14 cellular contexts compared by ENCODE assay signal in genomic region chr7:120838281-120838682, GRCh38.
DNase-seq lines count a peak whose midpoint lies in the region; ATAC-seq and TF ChIP-seq lines count a peak whose summit lies in the region.
"Had no signal": no experiment of that assay in that cellular context is flagged by ENCODE, and none has a peak within 500 bp of the region (broad histone marks: within the 10 kb centered on the region; RNA-seq: fewer than 3 reads in every experiment).

No MANE protein-coding gene starts in this region.

- H3K4me1 Mint-ChIP-seq in activated T-cell treated with anti-CD3 and anti-CD28 coated beads, Interleukin-2, amount 50 U/mL, for 24 hours (ENCODE audit: low read depth), result no peaks in the 10 kb centered on the region

- H3K27me3 Mint-ChIP-seq in activated T-cell treated with anti-CD3 and anti-CD28 coated beads, Interleukin-2, amount 50 U/mL, for 24 hours, result peaks cover 11% of the 10 kb centered on the region

- no peak overlapping the region for H3K27ac Mint-ChIP-seq in activated T-cell treated with anti-CD3 and anti-CD28 coated beads, Interleukin-2, amount 50 U/mL, for 24 hours

- TF ChIP-seq CTCF in GM12865 (IDR thresholded peaks at IDR 0.05; ENCODE audit: insufficient read depth, low read depth, low read length, missing control alignments), result no peak

- ATAC-seq in GM19438 (IDR thresholded peaks at IDR 0.05; ENCODE audit: low read depth, unreplicated experiment) (peak; percentile 63), HG02759 (IDR thresholded peaks at IDR 0.05; ENCODE audit: unreplicated experiment) (peak; percentile 47), HG03469 (IDR thresholded peaks at IDR 0.05; ENCODE audit: unreplicated experiment) (peak; percentile 45)
- ATAC-seq: Panc1 had no signal

- peak overlapping the region; percentile 49 for H3K4me3 ChIP-seq in GM12865 (ENCODE audit: low read depth, low read length)

- H3K36me3 Mint-ChIP-seq in activated T-cell treated with anti-CD3 and anti-CD28 coated beads, Interleukin-2, amount 50 U/mL, for 24 hours (ENCODE audit: low read depth), result no peaks in the 10 kb centered on the region

- H3K9me3 Mint-ChIP-seq in activated T-cell treated with anti-CD3 and anti-CD28 coated beads, Interleukin-2, amount 50 U/mL, for 24 hours, result no peaks in the 10 kb centered on the region

- no peak overlapping the region for H3K4me3 Mint-ChIP-seq in activated T-cell treated with anti-CD3 and anti-CD28 coated beads, Interleukin-2, amount 50 U/mL, for 24 hours

- DNase-seq in GM12865 (ENCODE audit: low read depth) (peak; percentile 81), GOT3 (lab: John Stamatoyannopoulos, UW) (no peak), NCI-H2107 (lab: John Stamatoyannopoulos, UW) (no peak)
- no peak for DNase-seq in activated T-cell treated with anti-CD3 and anti-CD28 coated beads, Interleukin-2, amount 50 U/mL, for 24 hours
- no peak for DNase-seq in activated CD4-positive, alpha-beta T cell treated with anti-CD3 and anti-CD28 coated beads, Interleukin-2, amount 50 U/mL, for 4 hours
- DNase-seq: activated T-cell treated with anti-CD3 and anti-CD28 coated beads, Interleukin-2, amount 50 U/mL, for 48 hours; caudate nucleus; kidney glomerular epithelial cell; NCI-H1092 treated with DMSO at 0.1 percent for 48 hours; small intestine had no signal
